Comparison of ENCODE assay signal across 16 cellular contexts in genomic region chr3:8637348-8637747, GRCh38. TPM values are rescaled to one million over a fixed set of nuclear protein-coding genes. Genes with fewer than 3 reads are reported as not detected.
DNase-seq lines count a peak whose midpoint lies in the region; ATAC-seq and TF ChIP-seq lines count a peak whose summit lies in the region.
"Had no signal": no experiment of that assay in that cellular context is flagged by ENCODE, and none has a peak within 500 bp of the region (broad histone marks: within the 10 kb centered on the region; RNA-seq: fewer than 3 reads in every experiment).

No MANE protein-coding gene starts in this region.

- no peaks in the 10 kb centered on the region for H3K79me2 ChIP-seq in osteoblast (ENCODE audit: insufficient read depth, low read length)

- H3K4me1 ChIP-seq in RWPE2 (ENCODE audit: insufficient read depth, poor library complexity, severe bottlenecking) (peaks cover 11% of the 10 kb centered on the region), osteoblast (ENCODE audit: insufficient read depth, low read length) (no peaks in the 10 kb centered on the region)

- no peak overlapping the region for H3K4me2 ChIP-seq in osteoblast (ENCODE audit: insufficient read depth, low read length)

- no peaks in the 10 kb centered on the region for H4K20me1 ChIP-seq in osteoblast (ENCODE audit: insufficient read depth, low read length)

- no peaks in the 10 kb centered on the region for H3K9me3 ChIP-seq in RWPE2 (ENCODE audit: severe bottlenecking)
- H3K9me3 ChIP-seq in WERI-Rb-1 (ENCODE audit: severe bottlenecking): no peaks in the 10 kb centered on the region
- H3K9me3 ChIP-seq in osteoblast (ENCODE audit: low read depth, low read length): no peaks in the 10 kb centered on the region

- TF ChIP-seq CTCF in RWPE2 (IDR thresholded peaks at IDR 0.05; ENCODE audit: poor library complexity, severe bottlenecking) (no peak), WERI-Rb-1 (IDR thresholded peaks at IDR 0.05; ENCODE audit: low read depth, low read length) (no peak), osteoblast (IDR thresholded peaks at IDR 0.05; ENCODE audit: extremely low read depth, low read depth, low read length) (no peak)

- H3K4me3 ChIP-seq in RWPE2 (ENCODE audit: severe bottlenecking) (no peak overlapping the region), WERI-Rb-1 (ENCODE audit: low read depth, low read length) (no peak overlapping the region), osteoblast (ENCODE audit: insufficient read depth, low read length) (no peak overlapping the region)

- H3K27me3 ChIP-seq in RWPE2 (ENCODE audit: insufficient read depth, poor library complexity, severe bottlenecking) (no peaks in the 10 kb centered on the region), WERI-Rb-1 (ENCODE audit: insufficient read depth, low read depth, severe bottlenecking) (no peaks in the 10 kb centered on the region), osteoblast (ENCODE audit: insufficient read depth, low read length) (peaks cover 23% of the 10 kb centered on the region)

- H3K36me3 ChIP-seq in RWPE2 (ENCODE audit: low read depth) (no peaks in the 10 kb centered on the region), WERI-Rb-1 (no peaks in the 10 kb centered on the region), osteoblast (ENCODE audit: insufficient read depth, low read length) (no peaks in the 10 kb centered on the region)

- H3K27ac ChIP-seq in RWPE2 (ENCODE audit: poor library complexity, severe bottlenecking) (no peak overlapping the region), WERI-Rb-1 (no peak overlapping the region), osteoblast (ENCODE audit: low read depth, low read length) (no peak overlapping the region)

- DNase-seq in RWPE2 (ENCODE audit: low spot score) (peak; percentile 1), WERI-Rb-1 (peak; percentile 31), sciatic nerve (ENCODE audit: low spot score) (peak; percentile 9), iPS-NIHi7 (ENCODE audit: extremely low spot score) (no peak), osteoblast (ENCODE audit: insufficient read length, low spot score, missing footprints) (no peak)
- DNase-seq in stimulated activated naive CD8-positive, alpha-beta T cell treated with anti-CD3 and anti-CD28 coated beads, Interleukin-15, Interleukin-2, amounts not matched to agents 100 U/mL and 50 U/mL, for 24 hours: no peak
- DNase-seq: C1 segment of cervical spinal cord; Calu3; CD4-positive, alpha-beta memory T cell; COR-L47; DMS53; DMS79 treated with DMSO at 0.1 percent for 48 hours; GF-D8; GOT3; HCEC 1CT had no signal

- intact Hi-C loops in sciatic nerve (cut with DNase I): no loop called here

- H2AFZ ChIP-seq in osteoblast (ENCODE audit: low read length): no peak overlapping the region

- ATAC-seq in RWPE2 (ENCODE audit: low read depth): no peak
- ATAC-seq in sciatic nerve: no peak
- ATAC-seq in stimulated activated naive CD8-positive, alpha-beta T cell treated with anti-CD3 and anti-CD28 coated beads, Interleukin-15, Interleukin-2, amounts not matched to agents 100 U/mL and 50 U/mL, for 24 hours: no peak

RNA-seq across cellular contexts. Expression of gene SSUH2, which starts 7.2 kb away (rescaled TPM):
- total RNA-seq in sciatic nerve (0.53 TPM), osteoblast (not detected in 2 replicates)
- total RNA-seq: Calu3; CD4-positive, alpha-beta memory T cell; G401 had no signal

Comparison
In these comparisons a context has a peak if more than half of its experiments do, and no peak if none do; other contexts are left out.
1. DNase-seq: peak in RWPE2 (single experiment), WERI-Rb-1 (single experiment) and sciatic nerve (single experiment); none in stimulated activated naive CD8-positive, alpha-beta T cell treated with anti-CD3 and anti-CD28 coated beads, Interleukin-15, Interleukin-2, amounts not matched to agents 100 U/mL and 50 U/mL, for 24 hours (single experiment), iPS-NIHi7 (single experiment) and osteoblast (single experiment).